Comparison of ENCODE assay signal across 14 cellular contexts in the genomic region with DNA sequence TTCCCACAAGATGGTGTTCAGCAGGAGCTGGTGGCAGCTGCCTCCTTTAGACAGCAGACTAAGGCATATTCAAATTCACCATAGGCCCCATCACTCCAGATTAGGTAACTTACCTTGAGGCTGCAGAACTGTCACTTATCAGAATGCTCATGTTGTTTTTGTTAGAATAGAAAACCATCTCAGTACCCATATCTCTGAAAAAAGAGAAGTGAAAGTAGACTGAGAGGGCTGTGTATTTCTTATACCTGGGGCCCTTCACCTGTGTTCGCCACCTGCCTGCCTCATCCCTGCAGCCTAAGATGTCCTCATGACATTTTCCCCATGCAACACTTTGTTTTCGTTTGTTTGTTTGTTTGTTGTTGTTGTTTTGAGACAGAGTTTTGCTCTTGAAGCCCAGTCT. TPM values are rescaled to one million over a fixed set of nuclear protein-coding genes. Genes with fewer than 3 reads are reported as not detected.
DNase-seq lines count a peak whose midpoint lies in the region; ATAC-seq and TF ChIP-seq lines count a peak whose summit lies in the region.
"Had no signal": no experiment of that assay in that cellular context is flagged by ENCODE, and none has a peak within 500 bp of the region (broad histone marks: within the 10 kb centered on the region; RNA-seq: fewer than 3 reads in every experiment).

No MANE protein-coding gene starts in this region.

- peak; percentile 84 for ATAC-seq in GM19438 (IDR thresholded peaks at IDR 0.05; ENCODE audit: low read depth, unreplicated experiment)
- peak; percentile 98 for ATAC-seq in HG02870 (IDR thresholded peaks at IDR 0.05; ENCODE audit: unreplicated experiment)
- ATAC-seq in HG03558 (IDR thresholded peaks at IDR 0.05; ENCODE audit: extremely low read depth, unreplicated experiment), result peak; percentile 88

- H3K27me3 ChIP-seq in ascending aorta (no peaks in the 10 kb centered on the region), PC-9 (ENCODE audit: insufficient read depth, low read depth) (no peaks in the 10 kb centered on the region)
- H3K27me3 ChIP-seq: colonic mucosa, vagina had no signal

- CTCF ChIA-PET in GM10248 (lab: Yijun Ruan, JAX) (no interaction called here), PC-9 (lab: Charles Lee) (no interaction called here)

- H3K36me3 ChIP-seq in ascending aorta (no peaks in the 10 kb centered on the region), PC-9 (ENCODE audit: low read depth) (0 out of 2 replicates have a peak, but pooled peaks cover 3% of the 10 kb centered on the region)
- H3K36me3 ChIP-seq: colonic mucosa, prostate gland, vagina had no signal

- no peaks in the 10 kb centered on the region for H3K36me3 Mint-ChIP-seq in activated T-helper 2 cell treated with anti-CD3 and anti-CD28 coated beads, Interferon-gamma antibody, Interleukin-2, Interleukin-4, amounts not matched to agents 10 μg/mL and 5 μg/mL and 100 μg/mL, durations not matched to agents 14 hours and 24 hours and 36 hours (ENCODE audit: low read depth)

- no peaks in the 10 kb centered on the region for H3F3A ChIP-seq in PC-9 (ENCODE audit: insufficient read depth, low read depth)

- H3K9me3 Mint-ChIP-seq in activated T-helper 2 cell treated with anti-CD3 and anti-CD28 coated beads, Interferon-gamma antibody, Interleukin-2, Interleukin-4, amounts not matched to agents 10 μg/mL and 5 μg/mL and 100 μg/mL, durations not matched to agents 14 hours and 24 hours and 36 hours, result no peaks in the 10 kb centered on the region

- no peaks in the 10 kb centered on the region for H3K9me3 ChIP-seq in ascending aorta
- peaks cover 10% of the 10 kb centered on the region; the same call in 1 of the 2 replicates for H3K9me3 ChIP-seq in PC-9 (ENCODE audit: insufficient read depth, low read depth)
- H3K9me3 ChIP-seq: colonic mucosa, prostate gland, vagina had no signal

- no peak overlapping the region for H3K27ac Mint-ChIP-seq in activated T-helper 2 cell treated with anti-CD3 and anti-CD28 coated beads, Interferon-gamma antibody, Interleukin-2, Interleukin-4, amounts not matched to agents 10 μg/mL and 5 μg/mL and 100 μg/mL, durations not matched to agents 14 hours and 24 hours and 36 hours

- POLR2A ChIA-PET in GM10248 (lab: Yijun Ruan, JAX) (no interaction called here), PC-9 (lab: Charles Lee; ENCODE audit: unreplicated experiment) (no interaction called here)

- H3K4me1 ChIP-seq in ascending aorta (peaks cover 3 to 10% of the 10 kb centered on the region in 2 donors), PC-9 (replicated peaks; ENCODE audit: insufficient read depth) (peaks cover 10% of the 10 kb centered on the region)
- H3K4me1 ChIP-seq: colonic mucosa, prostate gland had no signal

- H3K27me3 Mint-ChIP-seq in activated T-helper 2 cell treated with anti-CD3 and anti-CD28 coated beads, Interferon-gamma antibody, Interleukin-2, Interleukin-4, amounts not matched to agents 10 μg/mL and 5 μg/mL and 100 μg/mL, durations not matched to agents 14 hours and 24 hours and 36 hours (ENCODE audit: low read depth), result peaks cover 6% of the 10 kb centered on the region

- DNase-seq in GM10248 (ENCODE audit: extremely low spot score) (peak; percentile 41), cerebellar nuclear complex (lab: John Stamatoyannopoulos, UW) (no peak), ascending aorta (ENCODE audit: low spot score in 2 of 2) (no peak), PC-9 (no peak)
- DNase-seq in activated T-helper 2 cell treated with anti-CD3 and anti-CD28 coated beads, Interferon-gamma antibody, Interleukin-2, Interleukin-4, amounts not matched to agents 10 μg/mL and 5 μg/mL and 100 μg/mL, durations not matched to agents 14 hours and 24 hours and 36 hours (ENCODE audit: low spot score), result no peak
- DNase-seq: activated gamma-delta T cell, colonic mucosa, NCI-H187 had no signal

- no peaks in the 10 kb centered on the region; the same call in 1 of the 2 replicates for H3K9me2 ChIP-seq in PC-9 (ENCODE audit: insufficient read depth)

- H3K4me2 ChIP-seq in PC-9, result no peak overlapping the region

- no peak overlapping the region for H3K4me3 Mint-ChIP-seq in activated T-helper 2 cell treated with anti-CD3 and anti-CD28 coated beads, Interferon-gamma antibody, Interleukin-2, Interleukin-4, amounts not matched to agents 10 μg/mL and 5 μg/mL and 100 μg/mL, durations not matched to agents 14 hours and 24 hours and 36 hours (ENCODE audit: low read depth)

- H3K4me1 Mint-ChIP-seq in activated T-helper 2 cell treated with anti-CD3 and anti-CD28 coated beads, Interferon-gamma antibody, Interleukin-2, Interleukin-4, amounts not matched to agents 10 μg/mL and 5 μg/mL and 100 μg/mL, durations not matched to agents 14 hours and 24 hours and 36 hours (ENCODE audit: low read depth), result no peaks in the 10 kb centered on the region

- no peak for TF ChIP-seq CTCF in GM10248 (IDR thresholded peaks at IDR 0.05; ENCODE audit: control extremely low read depth, extremely low read depth, low read depth, missing control alignments)
- TF ChIP-seq CTCF in ascending aorta (IDR thresholded peaks at IDR 0.05), result no peak
- TF ChIP-seq CTCF in PC-9 (conservative IDR thresholded peaks at IDR 0.05), result no peak

- H3K27ac ChIP-seq in ascending aorta (no peak overlapping the region), PC-9 (no peak overlapping the region)
- H3K27ac ChIP-seq: colonic mucosa, HL-60, prostate gland, vagina had no signal

- BruUV-seq in PC-9 (replicated peaks; lab: Mats Ljungman, UMichigan), result no TSS peak

- no peaks in the 10 kb centered on the region for H3K79me2 ChIP-seq in PC-9 (ENCODE audit: low read depth)

- no peak overlapping the region for H2AFZ ChIP-seq in PC-9

- intact Hi-C loops in ascending aorta (cut with DNase I), result no loop called here
- intact Hi-C loops in PC-9 (cut with micrococcal nuclease; ENCODE audit: unreplicated experiment), result no loop called here
- intact Hi-C loops in activated T-helper 2 cell treated with anti-CD3 and anti-CD28 coated beads, Interferon-gamma antibody, Interleukin-2, Interleukin-4, amounts not matched to agents 10 μg/mL and 5 μg/mL and 100 μg/mL, durations not matched to agents 14 hours and 24 hours and 36 hours (cut with micrococcal nuclease), result no loop called here

- H3K4me3 ChIP-seq in ascending aorta (no peak overlapping the region), PC-9 (no peak overlapping the region)
- H3K4me3 ChIP-seq: colonic mucosa, prostate gland, vagina had no signal

- no peaks in the 10 kb centered on the region for H4K20me1 ChIP-seq in PC-9 (ENCODE audit: insufficient read depth)

RNA-seq across cellular contexts. Expression of gene SPRY1, which starts 32.9 kb away (rescaled TPM):
- 348 TPM for total RNA-seq in ascending aorta
- 13.1 and 18.3 TPM in 2 replicates for total RNA-seq in PC-9 (2021)
- total RNA-seq in activated T-helper 2 cell treated with anti-CD3 and anti-CD28 coated beads, Interferon-gamma antibody, Interleukin-2, Interleukin-4, amounts not matched to agents 10 μg/mL and 5 μg/mL and 100 μg/mL, durations not matched to agents 14 hours and 24 hours and 36 hours, result 59.1 and 61.8 TPM in 2 replicates
